Comparison of ENCODE assay signal across 12 cellular contexts in genomic region chr6:22929228-22929627, GRCh38.
A peak's percentile ranks its signal among the peaks of the same experiment; 100 is the strongest.
DNase-seq lines count a peak whose midpoint lies in the region; ATAC-seq and TF ChIP-seq lines count a peak whose summit lies in the region.
"Had no signal": no experiment of that assay in that cellular context is flagged by ENCODE, and none has a peak within 500 bp of the region (broad histone marks: within the 10 kb centered on the region; RNA-seq: fewer than 3 reads in every experiment).

No MANE protein-coding gene starts in this region.

- H3K4me3 Mint-ChIP-seq in activated naive CD8-positive, alpha-beta T cell treated with anti-CD3 and anti-CD28 coated beads for 36 hours = no peak overlapping the region
- H3K4me3 Mint-ChIP-seq in T-helper 2 cell treated with Interferon-gamma antibody and Interleukin-4, amounts not matched to agents 5 μg/mL and 100 μg/mL, for 36 hours = no peak overlapping the region
- H3K4me3 Mint-ChIP-seq: activated naive CD4-positive, alpha-beta T cell treated with anti-CD3 and anti-CD28 coated beads, Interleukin-2, amount 10 ng/mL, durations not matched to agents 7 days and 5 days had no signal

- no peaks in the 10 kb centered on the region for H3K36me3 ChIP-seq in cardiac muscle cell

- H3K27me3 ChIP-seq in cardiac muscle cell = no peaks in the 10 kb centered on the region

- DNase-seq in Ammon's horn (ENCODE audit: low spot score) (peak; percentile 14), SKM-1 treated with dmso at 0.1 percent for 144 hours (lab: John Stamatoyannopoulos, UW; ENCODE audit: unreplicated experiment) (peak; percentile 11), cardiac muscle cell (ENCODE audit: low read depth in 1 of 2, low spot score in 1 of 2) (peak in 1 of 2 donors; percentile 41), AML-193 (lab: John Stamatoyannopoulos, UW) (no peak), islet precursor cell (no peak)
- no peak for DNase-seq in activated naive CD8-positive, alpha-beta T cell treated with anti-CD3 and anti-CD28 coated beads for 36 hours
- no peak for DNase-seq in T-helper 2 cell treated with Interferon-gamma antibody and Interleukin-4, amounts not matched to agents 5 μg/mL and 100 μg/mL, for 36 hours (ENCODE audit: low spot score)
- DNase-seq: activated CD4-positive, alpha-beta T cell treated with anti-CD3 and anti-CD28 coated beads, Interleukin-2, amount 50 U/mL, for 1 hour; activated naive CD4-positive, alpha-beta T cell treated with anti-CD3 and anti-CD28 coated beads, Interleukin-2, amount 10 ng/mL, durations not matched to agents 7 days and 5 days; SHP77; stimulated activated CD4-positive, alpha-beta T cell treated with anti-CD3 and anti-CD28 coated beads, Interleukin-12 subunit alpha, Interleukin-12 subunit beta, amount 100 ng/mL, for 4 hours had no signal

- no peak overlapping the region for H3K4me3 ChIP-seq in cardiac muscle cell

- H3K9me3 Mint-ChIP-seq in activated naive CD8-positive, alpha-beta T cell treated with anti-CD3 and anti-CD28 coated beads for 36 hours = no peaks in the 10 kb centered on the region
- no peaks in the 10 kb centered on the region for H3K9me3 Mint-ChIP-seq in T-helper 2 cell treated with Interferon-gamma antibody and Interleukin-4, amounts not matched to agents 5 μg/mL and 100 μg/mL, for 36 hours
- H3K9me3 Mint-ChIP-seq: activated naive CD4-positive, alpha-beta T cell treated with anti-CD3 and anti-CD28 coated beads, Interleukin-2, amount 10 ng/mL, durations not matched to agents 7 days and 5 days had no signal

- H3K9me3 ChIP-seq in cardiac muscle cell (ENCODE audit: low read depth) = no peaks in the 10 kb centered on the region

- H3K27ac ChIP-seq in cardiac muscle cell = peak overlapping the region; percentile 73

- no peak for TF ChIP-seq CTCF in cardiac muscle cell (IDR thresholded peaks at IDR 0.05; ENCODE audit: low read depth, low read length)

- peaks cover 34% of the 10 kb centered on the region for H3K4me1 ChIP-seq in cardiac muscle cell (ENCODE audit: low read depth)

- ATAC-seq in GM19395 (IDR thresholded peaks at IDR 0.05; ENCODE audit: unreplicated experiment) = peak; percentile 72

- H3K36me3 Mint-ChIP-seq in activated naive CD8-positive, alpha-beta T cell treated with anti-CD3 and anti-CD28 coated beads for 36 hours = no peaks in the 10 kb centered on the region
- no peaks in the 10 kb centered on the region for H3K36me3 Mint-ChIP-seq in T-helper 2 cell treated with Interferon-gamma antibody and Interleukin-4, amounts not matched to agents 5 μg/mL and 100 μg/mL, for 36 hours (ENCODE audit: low read depth)
- H3K36me3 Mint-ChIP-seq: activated naive CD4-positive, alpha-beta T cell treated with anti-CD3 and anti-CD28 coated beads, Interleukin-2, amount 10 ng/mL, durations not matched to agents 7 days and 5 days had no signal

- no peaks in the 10 kb centered on the region for H3K27me3 Mint-ChIP-seq in activated naive CD8-positive, alpha-beta T cell treated with anti-CD3 and anti-CD28 coated beads for 36 hours
- H3K27me3 Mint-ChIP-seq in T-helper 2 cell treated with Interferon-gamma antibody and Interleukin-4, amounts not matched to agents 5 μg/mL and 100 μg/mL, for 36 hours (ENCODE audit: low read depth) = no peaks in the 10 kb centered on the region
- H3K27me3 Mint-ChIP-seq: activated naive CD4-positive, alpha-beta T cell treated with anti-CD3 and anti-CD28 coated beads, Interleukin-2, amount 10 ng/mL, durations not matched to agents 7 days and 5 days had no signal

- no peaks in the 10 kb centered on the region for H3K4me1 Mint-ChIP-seq in activated naive CD8-positive, alpha-beta T cell treated with anti-CD3 and anti-CD28 coated beads for 36 hours
- peaks cover 3% of the 10 kb centered on the region for H3K4me1 Mint-ChIP-seq in T-helper 2 cell treated with Interferon-gamma antibody and Interleukin-4, amounts not matched to agents 5 μg/mL and 100 μg/mL, for 36 hours (ENCODE audit: low read depth)
- H3K4me1 Mint-ChIP-seq: activated naive CD4-positive, alpha-beta T cell treated with anti-CD3 and anti-CD28 coated beads, Interleukin-2, amount 10 ng/mL, durations not matched to agents 7 days and 5 days had no signal

- H3K27ac Mint-ChIP-seq in activated naive CD8-positive, alpha-beta T cell treated with anti-CD3 and anti-CD28 coated beads for 36 hours = no peak overlapping the region
- no peak overlapping the region for H3K27ac Mint-ChIP-seq in T-helper 2 cell treated with Interferon-gamma antibody and Interleukin-4, amounts not matched to agents 5 μg/mL and 100 μg/mL, for 36 hours
- H3K27ac Mint-ChIP-seq: activated naive CD4-positive, alpha-beta T cell treated with anti-CD3 and anti-CD28 coated beads, Interleukin-2, amount 10 ng/mL, durations not matched to agents 7 days and 5 days had no signal

Comparison
In these comparisons a context has a peak if more than half of its experiments do, and no peak if none do; other contexts are left out.
1. DNase-seq: peak in Ammon's horn (single experiment) and SKM-1 treated with dmso at 0.1 percent for 144 hours (single experiment); none in activated naive CD8-positive, alpha-beta T cell treated with anti-CD3 and anti-CD28 coated beads for 36 hours (single experiment), AML-193 (0 of 2), islet precursor cell (single experiment) and T-helper 2 cell treated with Interferon-gamma antibody and Interleukin-4, amounts not matched to agents 5 μg/mL and 100 μg/mL, for 36 hours (single experiment).